ENCODE assay signal across 32 cellular contexts in the genomic region with DNA sequence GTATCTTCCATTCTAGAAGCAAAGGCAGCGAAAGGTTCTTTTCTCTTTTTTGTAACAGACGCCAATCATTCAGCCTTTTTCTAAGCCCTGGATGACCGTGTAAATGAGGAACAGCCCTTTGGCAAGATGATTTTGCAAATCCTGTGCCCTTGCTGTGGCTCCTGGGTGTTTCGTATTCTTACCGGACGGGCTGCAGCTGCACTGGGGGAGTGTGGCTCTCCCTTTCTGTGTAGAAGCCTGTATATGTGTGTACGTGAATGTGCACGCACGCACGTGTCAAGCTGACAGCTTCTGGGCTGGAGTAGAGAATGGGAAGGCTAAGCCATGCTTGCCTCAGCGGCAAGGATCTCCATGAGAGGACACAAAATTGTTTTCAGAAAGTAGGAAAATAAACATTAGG. TPM values are rescaled to one million over a fixed set of nuclear protein-coding genes. Genes with fewer than 3 reads are reported as not detected.
A peak's percentile ranks its signal among the peaks of the same experiment; 100 is the strongest.
DNase-seq lines count a peak whose midpoint lies in the region; ATAC-seq, FAIRE-seq and TF ChIP-seq lines count a peak whose summit lies in the region.
"Had no signal": no experiment of that assay in that cellular context is flagged by ENCODE, and none has a peak within 500 bp of the region (broad histone marks: within the 10 kb centered on the region; RNA-seq: fewer than 3 reads in every experiment).

No MANE protein-coding gene starts in this region.

- no peaks in the 10 kb centered on the region for H3K9me3 Mint-ChIP-seq in activated T-cell treated with anti-CD3 and anti-CD28 coated beads, Interleukin-2, amount 50 U/mL, for 24 hours
- H3K9me3 Mint-ChIP-seq: activated naive CD8-positive, alpha-beta T cell treated with anti-CD3 and anti-CD28 coated beads, Interleukin-2, amount 10 ng/mL, durations not matched to agents 7 days and 5 days; CD4-positive, alpha-beta T cell; immature natural killer cell; memory B cell; stimulated activated effector memory CD8-positive, alpha-beta T cell treated with anti-CD3 and anti-CD28 coated beads, Interleukin-12 subunit alpha, Interleukin-12 subunit beta, amount 100 ng/mL, for 72 hours; type B pancreatic cell had no signal

- CTCF ChIA-PET in HepG2 (lab: Yijun Ruan, JAX; ENCODE audit: low intra/inter-chr PET ratio, low total read pairs): no interaction called here

- H3K4me1 ChIP-seq in HepG2 (ENCODE audit: insufficient read depth, low read length) (peaks cover 3% of the 10 kb centered on the region), upper lobe of right lung (no peaks in the 10 kb centered on the region), gastrocnemius medialis (peaks cover under 1 to 2% of the 10 kb centered on the region in 2 donors)
- H3K4me1 ChIP-seq: ascending aorta, colonic mucosa had no signal

- no peaks in the 10 kb centered on the region for H3K27me3 Mint-ChIP-seq in activated T-cell treated with anti-CD3 and anti-CD28 coated beads, Interleukin-2, amount 50 U/mL, for 24 hours
- H3K27me3 Mint-ChIP-seq: activated naive CD8-positive, alpha-beta T cell treated with anti-CD3 and anti-CD28 coated beads, Interleukin-2, amount 10 ng/mL, durations not matched to agents 7 days and 5 days; CD4-positive, alpha-beta T cell; memory B cell; progenitor cell of endocrine pancreas; type B pancreatic cell had no signal

- ATAC-seq in HepG2 (no peak), upper lobe of right lung (peak; percentile 73), gastrocnemius medialis (no peak)
- ATAC-seq: stimulated activated effector memory CD8-positive, alpha-beta T cell treated with anti-CD3 and anti-CD28 coated beads, Interleukin-12 subunit alpha, Interleukin-12 subunit beta, amount 100 ng/mL, for 72 hours had no signal

- H3K4me2 ChIP-seq in HepG2 (ENCODE audit: low read depth, low read length): no peak overlapping the region

- peaks cover 95% of the 10 kb centered on the region for H3K36me3 Mint-ChIP-seq in activated T-cell treated with anti-CD3 and anti-CD28 coated beads, Interleukin-2, amount 50 U/mL, for 24 hours (ENCODE audit: low read depth)

- peaks cover 24% of the 10 kb centered on the region for H3K4me1 Mint-ChIP-seq in activated T-cell treated with anti-CD3 and anti-CD28 coated beads, Interleukin-2, amount 50 U/mL, for 24 hours (ENCODE audit: low read depth)

- no TSS peak for BruUV-seq in HepG2 (replicated peaks; lab: Mats Ljungman, UMichigan)

- H3K27me3 ChIP-seq in HepG2 (ENCODE audit: control insufficient read depth in 1 of 2, insufficient read depth in 2 of 2, low read length in 2 of 2) (no peaks in the 10 kb centered on the region), upper lobe of right lung (no peaks in the 10 kb centered on the region), gastrocnemius medialis (no peaks in the 10 kb centered on the region)
- H3K27me3 ChIP-seq: ascending aorta, cardiac muscle cell, colonic mucosa had no signal

- FAIRE-seq in HepG2 (lab: Jason Lieb, UNC) (no peak), D721Med (lab: Jason Lieb, UNC) (no peak)

- TF ChIP-seq POLR2A in HepG2 (IDR thresholded peaks at IDR 0.05; ENCODE audit: insufficient read depth in 1 of 2, low read depth in 2 of 2, low read length in 2 of 2) (0 out of 4 replicates have a peak, but pooled peaks of 1 of the 2 experiments have one; percentile 15), gastrocnemius medialis (IDR thresholded peaks at IDR 0.05) (no peak)

- TF ChIP-seq EP300 in HepG2 (IDR thresholded peaks at IDR 0.05; ENCODE audit: low read depth in 2 of 2, low read length in 2 of 2) (no peak), HepG2 (CRISPR knock-in tag; IDR thresholded peaks at IDR 0.05; ENCODE audit: borderline replicate concordance) (no peak)

- H3K4me3 Mint-ChIP-seq in activated T-cell treated with anti-CD3 and anti-CD28 coated beads, Interleukin-2, amount 50 U/mL, for 24 hours: no peak overlapping the region
- H3K4me3 Mint-ChIP-seq: activated naive CD8-positive, alpha-beta T cell treated with anti-CD3 and anti-CD28 coated beads, Interleukin-2, amount 10 ng/mL, durations not matched to agents 7 days and 5 days; CD4-positive, alpha-beta T cell; immature natural killer cell; memory B cell; stimulated activated effector memory CD8-positive, alpha-beta T cell treated with anti-CD3 and anti-CD28 coated beads, Interleukin-12 subunit alpha, Interleukin-12 subunit beta, amount 100 ng/mL, for 72 hours; type B pancreatic cell had no signal

- peak overlapping the region; percentile 33 for H3K27ac Mint-ChIP-seq in activated T-cell treated with anti-CD3 and anti-CD28 coated beads, Interleukin-2, amount 50 U/mL, for 24 hours
- H3K27ac Mint-ChIP-seq: activated naive CD8-positive, alpha-beta T cell treated with anti-CD3 and anti-CD28 coated beads, Interleukin-2, amount 10 ng/mL, durations not matched to agents 7 days and 5 days; memory B cell; progenitor cell of endocrine pancreas; stimulated activated effector memory CD8-positive, alpha-beta T cell treated with anti-CD3 and anti-CD28 coated beads, Interleukin-12 subunit alpha, Interleukin-12 subunit beta, amount 100 ng/mL, for 72 hours; type B pancreatic cell had no signal

- H3K27ac ChIP-seq in HepG2 (ENCODE audit: extremely low read length, insufficient read depth, low read length) (no peak overlapping the region), upper lobe of right lung (no peak overlapping the region), gastrocnemius medialis (no peak overlapping the region)
- H3K27ac ChIP-seq: ascending aorta, colonic mucosa, VCaP had no signal

- intact Hi-C loops in HepG2 (cut with micrococcal nuclease; ENCODE audit: unreplicated experiment) (no loop called here), upper lobe of right lung (cut with DNase I) (no loop called here), gastrocnemius medialis (cut with DNase I; ENCODE audit: low total_unique reads) (no loop called here)

- WGBS in HepG2 (ENCODE audit: low lambda C conversion rate): 97% methylated on average over 11 of the region's 11 CpGs

- H3K9ac ChIP-seq in HepG2 (ENCODE audit: insufficient read depth, low read depth, low read length): no peak overlapping the region

- H3K9me3 ChIP-seq in HepG2 (ENCODE audit: low read length): no peaks in the 10 kb centered on the region
- H3K9me3 ChIP-seq in upper lobe of right lung: no peaks in the 10 kb centered on the region
- H3K9me3 ChIP-seq in gastrocnemius medialis: no peaks in the 10 kb centered on the region
- H3K9me3 ChIP-seq: ascending aorta, colonic mucosa had no signal

- POLR2A ChIA-PET in HepG2 (lab: Yijun Ruan, JAX): interaction anchor here (1.7 to 1.8 kb wide), 2 partner anchors 8 to 17 kb away, joined by 5 read pairs; a partner anchor contains a TSS

- no peak overlapping the region for H3K4me3 ChIP-seq in HepG2 (replicated peaks in 1 of 3; ENCODE audit: insufficient read depth in 1 of 3, low read depth in 2 of 3, low read length in 3 of 3)
- no peak overlapping the region for H3K4me3 ChIP-seq in upper lobe of right lung
- H3K4me3 ChIP-seq in gastrocnemius medialis: no peak overlapping the region
- H3K4me3 ChIP-seq: ascending aorta, cardiac muscle cell, colonic mucosa had no signal

- peaks cover 14% of the 10 kb centered on the region for H3K79me2 ChIP-seq in HepG2 (ENCODE audit: insufficient read depth, low read length)

- peaks cover 14% of the 10 kb centered on the region for H4K20me1 ChIP-seq in HepG2 (ENCODE audit: insufficient read depth, low read length)

- no peak overlapping the region for H2AFZ ChIP-seq in HepG2 (ENCODE audit: low read length)

- in situ Hi-C loops in HepG2 (cut with HindIII; ENCODE audit: extremely low pct_ligation_motif_present, low pct_unique_long_range_greater_than_20kb) (no loop called here), gastrocnemius medialis (cut with MboI; ENCODE audit: low sequenced_read_pairs in 4 of 4) (loop anchor here in 2 of 4 donors (10.0 to 25.0 kb wide), 2 partner anchors 147 to 345 kb away; a partner anchor contains a TSS)

- TF ChIP-seq RAD21 in HepG2 (CRISPR knock-in tag; IDR thresholded peaks at IDR 0.05): no peak

- H3K36me3 ChIP-seq in HepG2 (replicated peaks in 1 of 2; ENCODE audit: control insufficient read depth in 1 of 2, insufficient read depth in 2 of 2, low read length in 2 of 2): peaks cover 15 to 74% of the 10 kb centered on the region in 2 experiments
- peaks cover 90% of the 10 kb centered on the region for H3K36me3 ChIP-seq in upper lobe of right lung
- H3K36me3 ChIP-seq in gastrocnemius medialis: peaks cover 0 to 74% of the 10 kb centered on the region in 2 donors

- TF ChIP-seq CTCF in HepG2 (CRISPR knock-in tag; IDR thresholded peaks at IDR 0.05): no peak
- no peak for TF ChIP-seq CTCF in upper lobe of right lung (IDR thresholded peaks at IDR 0.05)
- TF ChIP-seq CTCF in D721Med (IDR thresholded peaks at IDR 0.05; ENCODE audit: insufficient read depth, missing control alignments): no peak
- no peak for TF ChIP-seq CTCF in gastrocnemius medialis (IDR thresholded peaks at IDR 0.05 in 4 of 5, conservative IDR thresholded peaks at IDR 0.05 in 1 of 5)

- no peak for DNase-seq in activated T-cell treated with anti-CD3 and anti-CD28 coated beads, Interleukin-2, amount 50 U/mL, for 24 hours
- DNase-seq in activated T-cell treated with anti-CD3 and anti-CD28 coated beads, Interleukin-2, amount 50 U/mL, for 48 hours: no peak
- DNase-seq in NOMO-1 treated with dmso at 0.1 percent for 144 hours (lab: John Stamatoyannopoulos, UW; ENCODE audit: unreplicated experiment) (peak; percentile 79), HepG2 (ENCODE audit: low spot score) (no peak), upper lobe of right lung (no peak), Ammon's horn (ENCODE audit: low spot score) (no peak), D721Med (ENCODE audit: insufficient read length, low spot score) (no peak), gastrocnemius medialis (no peak)
- DNase-seq: activated CD4-positive, alpha-beta T cell treated with anti-CD3 and anti-CD28 coated beads for 4 hours; activated CD8-positive, alpha-beta memory T cell treated with anti-CD3 and anti-CD28 coated beads for 24 hours; activated effector memory CD4-positive, alpha-beta T cell treated with Interleukin-2 at 50 U/mL for 16 hours; activated naive CD8-positive, alpha-beta T cell treated with anti-CD3 and anti-CD28 coated beads, Interleukin-2, amount 10 ng/mL, durations not matched to agents 7 days and 5 days; activated T-cell treated with anti-CD3 and anti-CD28 coated beads for 4 hours; CD4-positive, alpha-beta T cell; colonic mucosa; effector CD8-positive, alpha-beta T cell; immature natural killer cell; IMR-90; NCI-H1105; NCI-H187 treated with DMSO at 0.1 percent for 48 hours; NCI-H2171 treated with DMSO at 0.1 percent for 48 hours; NCI-H510A treated with DMSO at 0.1 percent for 48 hours; SHP77; stimulated activated CD4-positive, alpha-beta T cell treated with anti-CD3 and anti-CD28 coated beads, Interleukin-15, amount 100 ng/mL, for 24 hours; T-helper 9 cell had no signal

RNA-seq across cellular contexts. Expression of a gene that starts 8.2 kb away (rescaled TPM):
- 141 and 213 TPM in 2 replicates for total RNA-seq in HepG2 (2016; rRNA removed; fragmentation: Illumina TruSeq; extraction: Trizol)
- 24.3 and 28.6 TPM in 2 replicates for total RNA-seq in HepG2 (2016; cell fraction: cytosol; rRNA removed; fragmentation: Illumina TruSeq; extraction: Trizol; ENCODE audit: low read depth)
- total RNA-seq in HepG2 (2016; cell fraction: insoluble cytoplasmic fraction; rRNA removed; fragmentation: Illumina TruSeq; extraction: Trizol): 139 and 219 TPM in 2 replicates
- total RNA-seq in HepG2 (2016; cell fraction: membrane; rRNA removed; fragmentation: Illumina TruSeq; extraction: Trizol): 37.5 and 43.6 TPM in 2 replicates
- 48.8 and 49.5 TPM in 2 replicates for total RNA-seq in HepG2 (2016; cell fraction: nucleus; rRNA removed; fragmentation: Illumina TruSeq; extraction: Trizol)
- polyA plus RNA-seq in HepG2 (2011; rRNA removed): 27.2 and 32.3 TPM in 2 replicates
- polyA plus RNA-seq in HepG2 (2011; cell fraction: cytosol; rRNA removed): 30.3 and 39.4 TPM in 2 replicates
- 12.6 and 17.4 TPM in 2 replicates for polyA plus RNA-seq in HepG2 (2011; cell fraction: nucleus; rRNA removed)
- 52.6 and 70.0 TPM in 2 replicates for polyA plus RNA-seq in HepG2 (2012)
- 28.9 and 31.1 TPM in 2 replicates for polyA plus RNA-seq in HepG2 (2016; cell fraction: cytosol; fragmentation: Illumina TruSeq; extraction: Trizol; ENCODE audit: low read depth)
- polyA plus RNA-seq in HepG2 (2016; cell fraction: insoluble cytoplasmic fraction; fragmentation: Illumina TruSeq; extraction: Trizol; ENCODE audit: low read depth): 220 and 231 TPM in 2 replicates
- polyA plus RNA-seq in HepG2 (2016; cell fraction: membrane; fragmentation: Illumina TruSeq; extraction: Trizol; ENCODE audit: low read depth): 28.9 and 29.2 TPM in 2 replicates
- polyA plus RNA-seq in HepG2 (2016; cell fraction: nucleus; fragmentation: Illumina TruSeq; extraction: Trizol; ENCODE audit: insufficient read depth, low read depth): 73.7 and 88.9 TPM in 2 replicates
- polyA minus RNA-seq in HepG2 (2011; rRNA and poly(A)+ RNA removed; ENCODE audit: low replicate concordance): 23.2 and 27.5 TPM in 2 replicates
- 19.1 and 25.1 TPM in 2 replicates for polyA minus RNA-seq in HepG2 (2011; cell fraction: cytosol; rRNA and poly(A)+ RNA removed)
- 36.8 and 50.7 TPM in 2 replicates for polyA minus RNA-seq in HepG2 (2011; cell fraction: nucleus; rRNA and poly(A)+ RNA removed)
- total RNA-seq in upper lobe of right lung: 27.8 TPM
- total RNA-seq in gastrocnemius medialis: 10 to 100 TPM; 28.8 to 58.0 (median 35.8) TPM

RNA-seq across cellular contexts. Expression of a gene that starts 16.5 kb away (rescaled TPM):
- total RNA-seq in HepG2 (2016; rRNA removed; fragmentation: Illumina TruSeq; extraction: Trizol): 8.6 and 8.9 TPM in 2 replicates
- total RNA-seq in HepG2 (2016; cell fraction: cytosol; rRNA removed; fragmentation: Illumina TruSeq; extraction: Trizol; ENCODE audit: low read depth): 2.2 and 3.1 TPM in 2 replicates
- total RNA-seq in HepG2 (2016; cell fraction: insoluble cytoplasmic fraction; rRNA removed; fragmentation: Illumina TruSeq; extraction: Trizol): 7.2 and 8.0 TPM in 2 replicates
- total RNA-seq in HepG2 (2016; cell fraction: membrane; rRNA removed; fragmentation: Illumina TruSeq; extraction: Trizol): 11.2 and 13.1 TPM in 2 replicates
- 5.6 and 5.9 TPM in 2 replicates for total RNA-seq in HepG2 (2016; cell fraction: nucleus; rRNA removed; fragmentation: Illumina TruSeq; extraction: Trizol)
- 4.6 and 5.1 TPM in 2 replicates for polyA plus RNA-seq in HepG2 (2011; rRNA removed)
- polyA plus RNA-seq in HepG2 (2011; cell fraction: cytosol; rRNA removed): 5.0 and 5.2 TPM in 2 replicates
- polyA plus RNA-seq in HepG2 (2011; cell fraction: nucleus; rRNA removed): 5.8 and 6.6 TPM in 2 replicates
- polyA plus RNA-seq in HepG2 (2012): 8.0 and 9.4 TPM in 2 replicates
- polyA plus RNA-seq in HepG2 (2016; cell fraction: cytosol; fragmentation: Illumina TruSeq; extraction: Trizol; ENCODE audit: low read depth): 2.2 and 2.7 TPM in 2 replicates
- polyA plus RNA-seq in HepG2 (2016; cell fraction: insoluble cytoplasmic fraction; fragmentation: Illumina TruSeq; extraction: Trizol; ENCODE audit: low read depth): 10.4 and 13.0 TPM in 2 replicates
- 8.6 and 9.7 TPM in 2 replicates for polyA plus RNA-seq in HepG2 (2016; cell fraction: membrane; fragmentation: Illumina TruSeq; extraction: Trizol; ENCODE audit: low read depth)
- polyA plus RNA-seq in HepG2 (2016; cell fraction: nucleus; fragmentation: Illumina TruSeq; extraction: Trizol; ENCODE audit: insufficient read depth, low read depth): 10.6 and 12.8 TPM in 2 replicates
- polyA minus RNA-seq in HepG2 (2011; rRNA and poly(A)+ RNA removed; ENCODE audit: low replicate concordance): 6.9 and 14.2 TPM in 2 replicates
- polyA minus RNA-seq in HepG2 (2011; cell fraction: cytosol; rRNA and poly(A)+ RNA removed): 3.9 and 5.1 TPM in 2 replicates
- polyA minus RNA-seq in HepG2 (2011; cell fraction: nucleus; rRNA and poly(A)+ RNA removed): 5.9 and 6.6 TPM in 2 replicates
- 23.2 TPM for total RNA-seq in upper lobe of right lung
- 10 to 100 TPM; 55.4 to 70.2 (median 56.4) TPM for total RNA-seq in gastrocnemius medialis
